In the genomic region with DNA sequence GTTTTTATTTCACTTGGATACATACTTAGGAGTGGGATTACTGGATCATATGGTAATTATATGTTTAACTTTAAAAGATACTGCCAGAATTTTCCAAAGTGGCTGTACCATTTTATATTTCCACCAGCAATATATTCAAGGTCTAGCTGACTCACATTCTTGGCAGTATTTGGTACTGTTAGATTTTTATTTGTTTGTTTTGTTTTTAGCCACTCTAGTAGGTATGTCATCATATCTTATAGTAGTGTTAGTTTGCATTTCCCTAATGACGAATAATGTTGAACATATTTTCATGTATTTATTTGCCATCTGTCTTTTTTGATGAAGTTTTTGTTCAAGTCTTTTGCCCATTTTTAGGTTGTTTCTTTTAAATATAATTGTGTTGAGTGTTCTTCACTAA, we compare ENCODE assay signal across 20 cellular contexts. TPM values are rescaled to one million over a fixed set of nuclear protein-coding genes. Genes with fewer than 3 reads are reported as not detected.
"Had no signal": no experiment of that assay in that cellular context is flagged by ENCODE, and none has a peak within 500 bp of the region (broad histone marks: within the 10 kb centered on the region; RNA-seq: fewer than 3 reads in every experiment).

No MANE protein-coding gene starts in this region.

- DNase-seq: activated CD4-positive, alpha-beta T cell treated with anti-CD3 and anti-CD28 coated beads for 4 hours; activated CD8-positive, alpha-beta T cell treated with anti-CD3 and anti-CD28 coated beads for 36 hours; activated effector memory CD4-positive, alpha-beta T cell treated with Interleukin-2 at 50 U/mL for 16 hours; activated T-cell treated with anti-CD3 and anti-CD28 coated beads, Interleukin-2, amount 50 U/mL, for 4 hours; amygdala; heart right ventricle; left colon; lower lobe of right lung; nephron progenitor cell; occipital lobe; stimulated activated naive CD8-positive, alpha-beta T cell treated with anti-CD3 and anti-CD28 coated beads, Interleukin-15, Interleukin-2, amounts not matched to agents 100 U/mL and 50 U/mL, for 24 hours had no signal

- H3K4me1 ChIP-seq: heart right ventricle, lower lobe of right lung, right atrium auricular region had no signal

- H3K36me3 ChIP-seq: heart right ventricle, lower lobe of right lung, right atrium auricular region had no signal

- FAIRE-seq: endometrium, frontal cortex, TTC549 had no signal

- H3K27me3 ChIP-seq: heart right ventricle, right atrium auricular region had no signal

- H3K4me3 ChIP-seq: heart right ventricle, lower lobe of right lung, right atrium auricular region, skin epidermis had no signal

- H3K9me3 ChIP-seq: lower lobe of right lung, right atrium auricular region had no signal

- H3K27ac ChIP-seq: heart right ventricle, lower lobe of right lung, right atrium auricular region, skin epidermis had no signal

RNA-seq across cellular contexts. Expression of gene TP53TG5, which starts 5.0 kb away (rescaled TPM):
- total RNA-seq: activated T-cell treated with anti-CD3 and anti-CD28 coated beads, Interleukin-2, amount 50 U/mL, for 4 hours; cerebellum; dermis microvascular lymphatic vessel endothelial cell; frontal cortex; lower lobe of right lung; mesothelial cell of epicardium; occipital lobe; progenitor cell of endocrine pancreas; right atrium auricular region had no signal
